In the genomic region with DNA sequence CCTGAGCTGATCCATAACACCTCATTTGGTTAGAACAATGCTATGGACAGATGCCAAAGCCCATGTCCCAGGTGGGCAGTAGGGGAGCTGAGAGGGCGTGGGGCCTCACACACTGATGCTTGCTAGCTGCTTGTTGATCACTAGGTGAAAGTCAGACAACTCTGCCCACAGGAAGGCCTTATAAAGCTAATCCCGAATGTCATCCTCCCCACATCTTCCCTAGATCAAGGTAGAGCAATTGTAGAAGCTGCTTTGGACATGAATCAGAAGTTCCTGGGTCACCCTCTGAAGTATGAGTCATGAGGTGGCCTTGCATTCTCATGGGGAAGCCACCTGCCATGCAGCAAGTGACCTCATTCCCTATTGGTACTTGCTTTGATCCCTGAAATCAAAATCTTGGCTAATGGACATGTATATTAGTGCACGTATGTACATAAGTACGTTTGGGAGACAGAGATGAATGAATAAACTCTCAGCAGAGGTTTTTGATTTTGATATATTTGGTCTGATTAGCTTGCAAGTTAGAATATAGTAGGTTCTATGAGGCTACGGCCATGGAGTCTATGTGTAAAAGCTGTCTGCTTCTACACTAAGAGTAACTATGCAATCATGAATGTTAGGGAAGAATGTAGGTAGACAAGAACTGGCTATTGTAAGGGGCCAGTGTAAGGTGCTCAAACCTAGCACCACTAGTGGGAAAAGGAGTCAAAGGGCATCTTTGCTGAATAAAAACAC, we compare ENCODE assay signal across 10 cellular contexts. TPM values are rescaled to one million over a fixed set of nuclear protein-coding genes. Genes with fewer than 3 reads are reported as not detected.
DNase-seq lines count a peak whose midpoint lies in the region; ATAC-seq and TF ChIP-seq lines count a peak whose summit lies in the region.
"Had no signal": no experiment of that assay in that cellular context is flagged by ENCODE, and none has a peak within 500 bp of the region (broad histone marks: within the 10 kb centered on the region; RNA-seq: fewer than 3 reads in every experiment).

No MANE protein-coding gene starts in this region.

- H3K9me3 ChIP-seq in mucosa of rectum (ENCODE audit: control insufficient read depth in 2 of 2, low read length in 2 of 2) = no peaks in the 10 kb centered on the region

- peaks cover 56% of the 10 kb centered on the region for H3K4me1 Mint-ChIP-seq in chondrocyte (ENCODE audit: low read depth)
- H3K4me1 Mint-ChIP-seq in activated CD4-positive, alpha-beta memory T cell treated with anti-CD3 and anti-CD28 coated beads, Interleukin-2, amount 10 ng/mL, durations not matched to agents 7 days and 5 days = no peaks in the 10 kb centered on the region

- no peak overlapping the region for H3K9ac ChIP-seq in mucosa of rectum (ENCODE audit: low read depth in 1 of 2, low read length in 2 of 2)

- CTCF ChIA-PET in activated CD4-positive, alpha-beta memory T cell treated with anti-CD3 and anti-CD28 coated beads, Interleukin-2, amount 10 ng/mL, durations not matched to agents 7 days and 5 days (lab: Charles Lee) = interaction anchor here (0.8 kb wide), 1 partner anchor 28 kb away, joined by 3 read pairs; no protein-coding TSS in a partner anchor

- no peaks in the 10 kb centered on the region for H3K27me3 Mint-ChIP-seq in chondrocyte (ENCODE audit: low read depth)
- H3K27me3 Mint-ChIP-seq in activated CD4-positive, alpha-beta memory T cell treated with anti-CD3 and anti-CD28 coated beads, Interleukin-2, amount 10 ng/mL, durations not matched to agents 7 days and 5 days = peaks cover 7% of the 10 kb centered on the region
- H3K27me3 Mint-ChIP-seq: CD4-positive, alpha-beta T cell had no signal

- DNase-seq in HS-27A (ENCODE audit: low read depth) (peak; percentile 39), chondrocyte (ENCODE audit: low spot score) (no peak), DMS114 treated with DMSO at 0.1 percent for 48 hours (lab: John Stamatoyannopoulos, UW; ENCODE audit: unreplicated experiment) (no peak)
- no peak for DNase-seq in activated CD4-positive, alpha-beta memory T cell treated with anti-CD3 and anti-CD28 coated beads, Interleukin-2, amount 10 ng/mL, durations not matched to agents 7 days and 5 days
- DNase-seq: CD4-positive, alpha-beta T cell; NCI-H1436 treated with DMSO at 0.1 percent for 48 hours had no signal

- H3K4me3 ChIP-seq in mucosa of rectum (ENCODE audit: low read length in 2 of 2) = no peak overlapping the region

- H3K27ac ChIP-seq in 22Rv1 (peak overlapping the region; percentile 46; the same call in 1 of the 2 replicates), mucosa of rectum (ENCODE audit: low read depth in 2 of 2, low read length in 2 of 2) (peak overlapping the region; percentile 69 to 71)

- POLR2A ChIA-PET in activated CD4-positive, alpha-beta memory T cell treated with anti-CD3 and anti-CD28 coated beads, Interleukin-2, amount 10 ng/mL, durations not matched to agents 7 days and 5 days (lab: Charles Lee) = no interaction called here

- H3K4me1 ChIP-seq in mucosa of rectum (ENCODE audit: control insufficient read depth in 2 of 2, insufficient read depth in 2 of 2, low read length in 2 of 2) = peaks cover 12 to 16% of the 10 kb centered on the region in 2 donors

- no peak overlapping the region for H3K4me3 Mint-ChIP-seq in chondrocyte (ENCODE audit: unreplicated experiment)
- H3K4me3 Mint-ChIP-seq in activated CD4-positive, alpha-beta memory T cell treated with anti-CD3 and anti-CD28 coated beads, Interleukin-2, amount 10 ng/mL, durations not matched to agents 7 days and 5 days = no peak overlapping the region
- H3K4me3 Mint-ChIP-seq: CD4-positive, alpha-beta T cell had no signal

- TF ChIP-seq CTCF in 22Rv1 (IDR thresholded peaks at IDR 0.05) (no peak), chondrocyte (IDR thresholded peaks at IDR 0.05) (no peak)

- no peaks in the 10 kb centered on the region for H3K27me3 ChIP-seq in mucosa of rectum (ENCODE audit: control insufficient read depth in 2 of 2, insufficient read depth in 2 of 2, low read length in 2 of 2)

- no peaks in the 10 kb centered on the region for H3K9me3 Mint-ChIP-seq in chondrocyte (ENCODE audit: low read depth)
- no peaks in the 10 kb centered on the region for H3K9me3 Mint-ChIP-seq in activated CD4-positive, alpha-beta memory T cell treated with anti-CD3 and anti-CD28 coated beads, Interleukin-2, amount 10 ng/mL, durations not matched to agents 7 days and 5 days
- H3K9me3 Mint-ChIP-seq: CD4-positive, alpha-beta T cell had no signal

- H3K36me3 ChIP-seq in mucosa of rectum (ENCODE audit: control insufficient read depth in 2 of 2, insufficient read depth in 2 of 2, low read length in 2 of 2) = no peaks in the 10 kb centered on the region

- ATAC-seq in GM21786 (IDR thresholded peaks at IDR 0.05; ENCODE audit: unreplicated experiment) (no peak), HG02759 (IDR thresholded peaks at IDR 0.05; ENCODE audit: unreplicated experiment) (no peak)

- H3K27ac Mint-ChIP-seq in chondrocyte (ENCODE audit: unreplicated experiment) = peak overlapping the region; percentile 3
- H3K27ac Mint-ChIP-seq in activated CD4-positive, alpha-beta memory T cell treated with anti-CD3 and anti-CD28 coated beads, Interleukin-2, amount 10 ng/mL, durations not matched to agents 7 days and 5 days = no peak overlapping the region
- H3K27ac Mint-ChIP-seq: CD4-positive, alpha-beta T cell had no signal

- no peaks in the 10 kb centered on the region for H3K36me3 Mint-ChIP-seq in chondrocyte (ENCODE audit: low read depth)
- no peaks in the 10 kb centered on the region for H3K36me3 Mint-ChIP-seq in activated CD4-positive, alpha-beta memory T cell treated with anti-CD3 and anti-CD28 coated beads, Interleukin-2, amount 10 ng/mL, durations not matched to agents 7 days and 5 days (ENCODE audit: low read depth)

RNA-seq across cellular contexts. Expression of a gene that starts 52.7 kb away (rescaled TPM):
- 0.22 to 0.63 TPM (median 0.26 TPM) in 3 replicates for total RNA-seq in chondrocyte
- not detected for total RNA-seq in activated CD4-positive, alpha-beta memory T cell treated with anti-CD3 and anti-CD28 coated beads, Interleukin-2, amount 10 ng/mL, durations not matched to agents 7 days and 5 days
- total RNA-seq: CD4-positive, alpha-beta T cell had no signal
